In the genomic region with DNA sequence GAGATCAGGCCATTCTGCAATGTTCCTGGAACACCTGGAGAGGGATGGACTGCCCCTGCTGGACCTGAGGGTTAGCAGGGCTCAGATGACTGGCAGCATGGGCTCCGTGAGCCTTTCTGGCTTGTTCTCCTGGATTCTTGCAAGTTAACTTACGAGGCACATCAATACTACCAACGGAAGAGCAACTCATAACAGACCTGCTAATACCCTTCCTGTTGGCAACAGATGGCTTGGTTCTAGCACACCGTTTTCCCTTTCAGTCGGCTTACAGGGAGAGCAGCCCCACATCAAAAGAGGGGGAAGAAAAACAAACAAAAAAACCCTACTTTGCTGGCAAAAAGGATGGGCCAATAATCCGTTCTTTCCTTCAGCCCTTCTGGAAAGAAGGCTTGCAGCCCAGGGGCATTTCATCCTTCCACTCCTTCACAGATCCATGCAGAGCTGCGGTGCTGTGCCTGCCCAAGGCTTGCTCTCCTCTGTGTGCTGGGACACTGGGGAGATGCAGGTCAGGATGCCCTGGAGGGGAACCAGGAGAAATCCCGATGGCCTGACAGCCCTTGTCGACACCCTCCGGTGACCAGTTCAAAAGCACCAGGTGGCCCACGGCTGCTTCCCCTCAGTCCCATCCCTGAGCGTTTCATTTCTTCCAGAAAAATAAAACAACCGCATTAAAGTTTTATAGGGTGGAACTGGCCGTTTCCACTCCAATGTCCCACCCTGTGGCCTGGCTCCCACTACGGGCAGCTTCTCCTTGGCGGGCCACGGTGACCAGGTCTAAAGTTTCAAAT, we compare ENCODE assay signal across 13 cellular contexts. TPM values are rescaled to one million over a fixed set of nuclear protein-coding genes. Genes with fewer than 3 reads are reported as not detected.
DNase-seq lines count a peak whose midpoint lies in the region; ATAC-seq and TF ChIP-seq lines count a peak whose summit lies in the region.
"Had no signal": no experiment of that assay in that cellular context is flagged by ENCODE, and none has a peak within 500 bp of the region (broad histone marks: within the 10 kb centered on the region; RNA-seq: fewer than 3 reads in every experiment).

No MANE protein-coding gene starts in this region.

- ATAC-seq in gastroesophageal sphincter: no peak

- POLR2A ChIA-PET in MCF 10A (lab: Yijun Ruan, JAX): interaction anchor here (0.6 to 1.8 kb wide), 8 partner anchors 13 to 331 kb away, joined by 3 to 13 read pairs (median 4); partner anchors contain the start of genes AKR7A2 and SLC66A1

- DNase-seq in breast epithelium (ENCODE audit: low spot score in 2 of 2) (no peak), MCF 10A (ENCODE audit: unreplicated experiment) (no peak), vagina (ENCODE audit: extremely low spot score in 2 of 2) (no peak), type B pancreatic cell (ENCODE audit: extremely low spot score, unreplicated experiment) (no peak), AG08395 (ENCODE audit: low spot score) (no peak)
- no peak for DNase-seq in central memory CD4-positive, alpha-beta T cell
- DNase-seq: Caco-2; NCI-H2227 treated with DMSO at 0.1 percent for 48 hours; Peyer's patch; stimulated activated CD4-positive, alpha-beta T cell treated with anti-CD3 and anti-CD28 coated beads, Interleukin-4, amount 100 ng/mL, for 4 hours had no signal

- WGBS in gastroesophageal sphincter (ENCODE audit: low coverage in 1 of 2), 2 donors: 44 to 54% methylated on average over 11 to 14 of the region's 17 CpGs

- CTCF ChIA-PET in MCF 10A (lab: Yijun Ruan, JAX): interaction anchor here (1.1 to 1.4 kb wide), 2 partner anchors 17 to 19 kb away, joined by 3 read pairs; no protein-coding TSS in a partner anchor

- TF ChIP-seq CTCF in breast epithelium (IDR thresholded peaks at IDR 0.05): no peak
- TF ChIP-seq CTCF in MCF 10A (IDR thresholded peaks at IDR 0.05; ENCODE audit: unreplicated experiment): no peak
- TF ChIP-seq CTCF in gastroesophageal sphincter (IDR thresholded peaks at IDR 0.05): no peak
- TF ChIP-seq CTCF in vagina (IDR thresholded peaks at IDR 0.05): no peak
- TF ChIP-seq CTCF in type B pancreatic cell (conservative IDR thresholded peaks at IDR 0.05): no peak

- no peaks in the 10 kb centered on the region for H3K4me1 ChIP-seq in breast epithelium
- peaks cover 0 to 62% (median 13%) of the 10 kb centered on the region in 3 donors for H3K4me1 ChIP-seq in gastroesophageal sphincter
- peaks cover 77% of the 10 kb centered on the region for H3K4me1 ChIP-seq in vagina
- H3K4me1 ChIP-seq: Caco-2 had no signal

- H3K27me3 Mint-ChIP-seq in MCF 10A (ENCODE audit: insufficient read depth, unreplicated experiment): no peaks in the 10 kb centered on the region
- no peaks in the 10 kb centered on the region for H3K27me3 Mint-ChIP-seq in T-helper 1 cell treated with Interleukin-12 subunit alpha and Interleukin-12 subunit beta and Interleukin-4 antibody, amounts not matched to agents 30 μg/mL and 1 μg/mL, for 36 hours (ENCODE audit: low read depth)
- H3K27me3 Mint-ChIP-seq in type B pancreatic cell: no peaks in the 10 kb centered on the region

- peak overlapping the region; percentile 40 to 70 for H3K27ac ChIP-seq in breast epithelium
- peak overlapping the region in 3 of 4 donors; percentile 1 to 30 (median 6) for H3K27ac ChIP-seq in gastroesophageal sphincter
- H3K27ac ChIP-seq in vagina: peak overlapping the region; percentile 75
- H3K27ac ChIP-seq: Peyer's patch had no signal

- peaks cover 8% of the 10 kb centered on the region for H3K4me1 Mint-ChIP-seq in MCF 10A (ENCODE audit: insufficient read depth, unreplicated experiment)
- H3K4me1 Mint-ChIP-seq in T-helper 1 cell treated with Interleukin-12 subunit alpha and Interleukin-12 subunit beta and Interleukin-4 antibody, amounts not matched to agents 30 μg/mL and 1 μg/mL, for 36 hours (ENCODE audit: low read depth): peaks cover 23% of the 10 kb centered on the region
- H3K4me1 Mint-ChIP-seq in type B pancreatic cell (ENCODE audit: unreplicated experiment): peaks cover 16% of the 10 kb centered on the region

- intact Hi-C loops in breast epithelium (cut with DNase I; ENCODE audit: low total_unique reads) (no loop called here), MCF 10A (cut with micrococcal nuclease) (no loop called here), vagina (cut with DNase I) (no loop called here)

- H3K4me3 Mint-ChIP-seq in MCF 10A (ENCODE audit: unreplicated experiment): no peak overlapping the region
- no peak overlapping the region for H3K4me3 Mint-ChIP-seq in T-helper 1 cell treated with Interleukin-12 subunit alpha and Interleukin-12 subunit beta and Interleukin-4 antibody, amounts not matched to agents 30 μg/mL and 1 μg/mL, for 36 hours
- H3K4me3 Mint-ChIP-seq in type B pancreatic cell: no peak overlapping the region
- H3K4me3 Mint-ChIP-seq: activated T-helper 1 cell treated with anti-CD3 and anti-CD28 coated beads, Interleukin-12 subunit alpha, Interleukin-12 subunit beta, Interleukin-2, Interleukin-4 antibody, amounts not matched to agents 30 ng/mL and 10 ng/mL and 1 ng/mL, durations not matched to agents 14 hours and 24 hours and 36 hours had no signal

- no peaks in the 10 kb centered on the region for H3K36me3 ChIP-seq in breast epithelium
- H3K36me3 ChIP-seq in gastroesophageal sphincter: peaks cover 0 to 51% of the 10 kb centered on the region in 2 donors
- peaks cover 0 to 12% of the 10 kb centered on the region in 2 donors for H3K36me3 ChIP-seq in vagina

- no TSS peak for BruUV-seq in MCF 10A (replicated peaks; lab: Mats Ljungman, UMichigan)

- H3K27me3 ChIP-seq in breast epithelium (no peaks in the 10 kb centered on the region), gastroesophageal sphincter (no peaks in the 10 kb centered on the region), vagina (no peaks in the 10 kb centered on the region)
- H3K27me3 ChIP-seq: Peyer's patch had no signal

- peaks cover 25% of the 10 kb centered on the region for H3K36me3 Mint-ChIP-seq in MCF 10A (ENCODE audit: insufficient read depth, unreplicated experiment)
- H3K36me3 Mint-ChIP-seq in T-helper 1 cell treated with Interleukin-12 subunit alpha and Interleukin-12 subunit beta and Interleukin-4 antibody, amounts not matched to agents 30 μg/mL and 1 μg/mL, for 36 hours (ENCODE audit: low read depth): peaks cover 10% of the 10 kb centered on the region
- peaks cover 4% of the 10 kb centered on the region for H3K36me3 Mint-ChIP-seq in type B pancreatic cell

- no peak overlapping the region for H3K27ac Mint-ChIP-seq in MCF 10A (ENCODE audit: low read depth, unreplicated experiment)
- peak overlapping the region; percentile 41 for H3K27ac Mint-ChIP-seq in T-helper 1 cell treated with Interleukin-12 subunit alpha and Interleukin-12 subunit beta and Interleukin-4 antibody, amounts not matched to agents 30 μg/mL and 1 μg/mL, for 36 hours
- H3K27ac Mint-ChIP-seq in type B pancreatic cell: no peak overlapping the region
- H3K27ac Mint-ChIP-seq: activated T-helper 1 cell treated with anti-CD3 and anti-CD28 coated beads, Interleukin-12 subunit alpha, Interleukin-12 subunit beta, Interleukin-2, Interleukin-4 antibody, amounts not matched to agents 30 ng/mL and 10 ng/mL and 1 ng/mL, durations not matched to agents 14 hours and 24 hours and 36 hours had no signal

- H3K9me3 Mint-ChIP-seq in MCF 10A (ENCODE audit: unreplicated experiment) (no peaks in the 10 kb centered on the region), type B pancreatic cell (no peaks in the 10 kb centered on the region)
- H3K9me3 Mint-ChIP-seq in T-helper 1 cell treated with Interleukin-12 subunit alpha and Interleukin-12 subunit beta and Interleukin-4 antibody, amounts not matched to agents 30 μg/mL and 1 μg/mL, for 36 hours: no peaks in the 10 kb centered on the region
- H3K9me3 Mint-ChIP-seq: activated T-helper 1 cell treated with anti-CD3 and anti-CD28 coated beads, Interleukin-12 subunit alpha, Interleukin-12 subunit beta, Interleukin-2, Interleukin-4 antibody, amounts not matched to agents 30 ng/mL and 10 ng/mL and 1 ng/mL, durations not matched to agents 14 hours and 24 hours and 36 hours had no signal

- H3K4me3 ChIP-seq in breast epithelium (no peak overlapping the region), gastroesophageal sphincter (no peak overlapping the region), vagina (peak overlapping the region in 1 of 2 donors; percentile 12)
- H3K4me3 ChIP-seq: Peyer's patch had no signal

- H3K9me3 ChIP-seq in breast epithelium (no peaks in the 10 kb centered on the region), gastroesophageal sphincter (no peaks in the 10 kb centered on the region), vagina (no peaks in the 10 kb centered on the region)
- H3K9me3 ChIP-seq: Caco-2, Peyer's patch had no signal

- no peak for TF ChIP-seq EP300 in gastroesophageal sphincter (IDR thresholded peaks at IDR 0.05)

- no peak for TF ChIP-seq POLR2A in breast epithelium (IDR thresholded peaks at IDR 0.05)
- no peak for TF ChIP-seq POLR2A in gastroesophageal sphincter (IDR thresholded peaks at IDR 0.05)
- no peak for TF ChIP-seq POLR2A in vagina (IDR thresholded peaks at IDR 0.05)

RNA-seq across cellular contexts. Expression of gene SLC66A1, which starts 48.1 kb away (rescaled TPM):
- total RNA-seq in breast epithelium: 10 to 100 TPM in 2 of 3 donors, 1 to 10 TPM in 1; 6.2 to 13.9 (median 13.1) TPM
- 16.2 and 20.2 TPM in 2 replicates for total RNA-seq in MCF 10A (2022)
- 10 to 100 TPM in 3 of 4 donors, 1 to 10 TPM in 1; 8.1 to 12.3 (median 11.7) TPM for total RNA-seq in gastroesophageal sphincter
- 21.4 TPM for total RNA-seq in vagina
- total RNA-seq in type B pancreatic cell (ENCODE audit: low replicate concordance): 18.3 and 24.1 TPM in 2 replicates

RNA-seq across cellular contexts. Expression of gene AKR7A2, which starts 48.3 kb away (rescaled TPM):
- total RNA-seq in breast epithelium: 100 to 1,000 TPM in 1 of 3 donors, 10 to 100 TPM in 2; 65.9 to 116 (median 80.5) TPM
- total RNA-seq in MCF 10A (2022): 26.7 and 28.7 TPM in 2 replicates
- 10 to 100 TPM; 58.2 to 77.2 (median 63.7) TPM for total RNA-seq in gastroesophageal sphincter
- 63.8 TPM for total RNA-seq in vagina
- total RNA-seq in type B pancreatic cell (ENCODE audit: low replicate concordance): 57.2 and 75.2 TPM in 2 replicates

Comparison
In these comparisons a context has a peak if more than half of its experiments do, and no peak if none do; other contexts are left out.
1. H3K27ac ChIP-seq: peak in every context shown above with its lines; median percentile 75 in vagina; 55 in breast epithelium; 6 in gastroesophageal sphincter.